ENCODE assay signal across 8 cellular contexts in genomic region chr11:46278387-46279173, GRCh38. TPM values are rescaled to one million over a fixed set of nuclear protein-coding genes. Genes with fewer than 3 reads are reported as not detected.
DNase-seq lines count a peak whose midpoint lies in the region; ATAC-seq and TF ChIP-seq lines count a peak whose summit lies in the region.

No MANE protein-coding gene starts in this region.

- DNase-seq in GM13977 (ENCODE audit: low spot score) (peak; percentile 75), SJCRH30 (no peak), ecto neural progenitor cell (ENCODE audit: low spot score) (peak; percentile 82), upper lobe of left lung (peak; percentile 67 to 87), G401 (ENCODE audit: low spot score) (no peak)

- no peak for TF ChIP-seq EP300 in upper lobe of left lung (IDR thresholded peaks at IDR 0.05)

- peaks cover 7% of the 10 kb centered on the region; the same call in 1 of the 2 replicates for H3K4me1 ChIP-seq in SJCRH30
- H3K4me1 ChIP-seq in mucosa of stomach (ENCODE audit: control insufficient read depth, insufficient read depth, low read length), result peaks cover 65% of the 10 kb centered on the region
- H3K4me1 ChIP-seq in upper lobe of left lung, result peaks cover 32 to 71% (median 59%) of the 10 kb centered on the region in 4 donors

- ATAC-seq in upper lobe of left lung (ENCODE audit: low FRiP score in 2 of 2), result peak; percentile 50 to 67
- no peak for ATAC-seq in HG03460 (IDR thresholded peaks at IDR 0.05; ENCODE audit: unreplicated experiment)
- no peak for ATAC-seq in GM21360 (IDR thresholded peaks at IDR 0.05; ENCODE audit: unreplicated experiment)

- H3K4me3 ChIP-seq in SJCRH30, result peak overlapping the region; percentile 33
- peak overlapping the region; percentile 69 for H3K4me3 ChIP-seq in mucosa of stomach (ENCODE audit: low read length)
- peak overlapping the region; percentile 11 to 77 (median 67) for H3K4me3 ChIP-seq in upper lobe of left lung

- TF ChIP-seq CTCF in GM13977 (IDR thresholded peaks at IDR 0.05; ENCODE audit: extremely low read depth, insufficient read depth, missing control alignments) (peak; percentile 63), upper lobe of left lung (IDR thresholded peaks at IDR 0.05) (peak in 5 of 6 experiments; percentile 38 to 57 (median 48))

- 22 to 56% methylated on average over 6 to 19 of the region's 24 CpGs for WGBS in upper lobe of left lung, 2 donors

- H3K9ac ChIP-seq in mucosa of stomach (ENCODE audit: low read length), result peak overlapping the region; percentile 94

- TF ChIP-seq POLR2A in upper lobe of left lung (IDR thresholded peaks at IDR 0.05), result peak in 1 of 4 donors; percentile 12

- no peaks in the 10 kb centered on the region for H3K36me3 ChIP-seq in SJCRH30
- H3K36me3 ChIP-seq in mucosa of stomach (ENCODE audit: control insufficient read depth, insufficient read depth, low read length), result peaks cover 4% of the 10 kb centered on the region
- no peaks in the 10 kb centered on the region for H3K36me3 ChIP-seq in upper lobe of left lung

- in situ Hi-C loops in GM13977 (cut with MboI; ENCODE audit: low pct_unique_long_range_greater_than_20kb, low sequenced_read_pairs, unreplicated experiment) (no loop called here), G401 (cut with HindIII; ENCODE audit: low sequenced_read_pairs) (no loop called here)

- H3K27me3 ChIP-seq in SJCRH30, result peaks cover 36% of the 10 kb centered on the region
- H3K27me3 ChIP-seq in mucosa of stomach (ENCODE audit: control insufficient read depth, insufficient read depth, low read length), result no peaks in the 10 kb centered on the region
- H3K27me3 ChIP-seq in upper lobe of left lung, result peaks cover 0 to 15% (median 6%) of the 10 kb centered on the region in 4 donors

- no peak overlapping the region for H3K27ac ChIP-seq in SJCRH30
- peak overlapping the region; percentile 62 to 90 (median 80) for H3K27ac ChIP-seq in upper lobe of left lung

- H3K9me3 ChIP-seq in SJCRH30 (replicated peaks), result no peaks in the 10 kb centered on the region
- H3K9me3 ChIP-seq in mucosa of stomach (ENCODE audit: control insufficient read depth, low read length), result no peaks in the 10 kb centered on the region
- H3K9me3 ChIP-seq in upper lobe of left lung, result no peaks in the 10 kb centered on the region

RNA-seq across cellular contexts. Expression of gene CREB3L1, which starts 1.1 kb away (rescaled TPM):
- total RNA-seq in SJCRH30 (2014; rRNA removed; shearing (Covaris generic)), result 0.30 and 0.34 TPM in 2 replicates
- 10 to 100 TPM; 19.9 to 66.8 (median 38.7) TPM for total RNA-seq in upper lobe of left lung
- 2.4 and 7.2 TPM in 2 replicates for total RNA-seq in G401 (2014; rRNA removed; shearing (Covaris generic))

Comparison
In these comparisons a context has a peak if more than half of its experiments do, and no peak if none do; other contexts are left out.
1. DNase-seq: peak in GM13977 (single experiment), ecto neural progenitor cell (single experiment) and upper lobe of left lung (2 of 2); none in SJCRH30 (0 of 2) and G401 (single experiment).
2. ATAC-seq: peak in upper lobe of left lung (2 of 2); none in HG03460 (single experiment) and GM21360 (single experiment).
3. Peak in every context shown above with its lines, with median percentiles within 50 percentile points of each other: H3K4me3 ChIP-seq.